13 cellular contexts compared by ENCODE assay signal in the genomic region with DNA sequence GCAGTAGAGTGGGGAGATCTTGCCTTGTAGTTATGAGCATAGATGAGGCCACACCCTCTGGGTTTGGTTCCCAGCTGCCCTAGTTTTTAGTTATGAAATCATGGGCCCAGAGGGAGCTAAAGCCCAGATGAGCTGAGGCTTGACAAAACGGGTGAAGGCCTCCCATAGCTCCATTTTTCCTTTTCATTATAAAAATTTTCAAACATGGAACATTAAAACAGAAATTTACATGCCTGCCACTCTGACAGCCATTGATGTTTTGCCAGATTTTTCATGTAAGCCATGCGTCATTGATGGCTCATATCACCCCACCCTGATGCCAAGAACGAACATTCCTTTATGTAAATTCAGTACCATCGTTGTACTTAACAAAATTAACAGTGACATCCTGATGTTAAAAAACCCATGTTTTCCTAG.
DNase-seq lines count a peak whose midpoint lies in the region; ATAC-seq and TF ChIP-seq lines count a peak whose summit lies in the region.
"Had no signal": no experiment of that assay in that cellular context is flagged by ENCODE, and none has a peak within 500 bp of the region (broad histone marks: within the 10 kb centered on the region; RNA-seq: fewer than 3 reads in every experiment).

No MANE protein-coding gene starts in this region.

- H3K4me3 ChIP-seq in astrocyte of the cerebellum (ENCODE audit: low read depth, low read length): no peak overlapping the region

- H3K27ac ChIP-seq in substantia nigra (ENCODE audit: low read depth, low read length, poor library complexity, severe bottlenecking): no peak overlapping the region
- H3K27ac ChIP-seq: HL-60, parathyroid adenoma had no signal

- H3K4me1 Mint-ChIP-seq in stimulated activated effector memory CD8-positive, alpha-beta T cell treated with anti-CD3 and anti-CD28 coated beads, Interleukin-12 subunit alpha, Interleukin-12 subunit beta, amount 100 ng/mL, for 72 hours: peaks cover 37% of the 10 kb centered on the region
- peaks cover 16 to 24% of the 10 kb centered on the region in 2 donors for H3K4me1 Mint-ChIP-seq in stimulated activated naive B cell treated with anti-CD40 and anti-IgM and Interleukin-4, amounts not matched to agents 10 μg/mL and 1 μg/mL and 100 μg/mL, for 72 hours

- no peaks in the 10 kb centered on the region for H3K9me3 Mint-ChIP-seq in stimulated activated effector memory CD8-positive, alpha-beta T cell treated with anti-CD3 and anti-CD28 coated beads, Interleukin-12 subunit alpha, Interleukin-12 subunit beta, amount 100 ng/mL, for 72 hours
- no peaks in the 10 kb centered on the region for H3K9me3 Mint-ChIP-seq in stimulated activated naive B cell treated with anti-CD40 and anti-IgM and Interleukin-4, amounts not matched to agents 10 μg/mL and 1 μg/mL and 100 μg/mL, for 72 hours

- ATAC-seq in Right ventricle myocardium superior (ENCODE audit: poor library complexity): peak; percentile 81
- ATAC-seq in stimulated activated effector memory CD8-positive, alpha-beta T cell treated with anti-CD3 and anti-CD28 coated beads, Interleukin-12 subunit alpha, Interleukin-12 subunit beta, amount 100 ng/mL, for 72 hours: no peak
- ATAC-seq in HG03135 (IDR thresholded peaks at IDR 0.05; ENCODE audit: unreplicated experiment): no peak
- ATAC-seq in GM18511 (IDR thresholded peaks at IDR 0.05; ENCODE audit: unreplicated experiment): no peak
- no peak for ATAC-seq in stimulated activated naive B cell treated with anti-CD40 and anti-IgM and Interleukin-4, amounts not matched to agents 10 μg/mL and 1 μg/mL and 100 μg/mL, for 72 hours (replicated peaks)

- in situ Hi-C loops in astrocyte of the cerebellum (cut with HindIII; ENCODE audit: low sequenced_read_pairs): no loop called here

- H3K4me3 Mint-ChIP-seq in stimulated activated effector memory CD8-positive, alpha-beta T cell treated with anti-CD3 and anti-CD28 coated beads, Interleukin-12 subunit alpha, Interleukin-12 subunit beta, amount 100 ng/mL, for 72 hours: no peak overlapping the region
- H3K4me3 Mint-ChIP-seq in stimulated activated naive B cell treated with anti-CD40 and anti-IgM and Interleukin-4, amounts not matched to agents 10 μg/mL and 1 μg/mL and 100 μg/mL, for 72 hours: no peak overlapping the region

- H3K27me3 Mint-ChIP-seq in stimulated activated naive B cell treated with anti-CD40 and anti-IgM and Interleukin-4, amounts not matched to agents 10 μg/mL and 1 μg/mL and 100 μg/mL, for 72 hours: no peaks in the 10 kb centered on the region

- H3K27ac Mint-ChIP-seq in stimulated activated effector memory CD8-positive, alpha-beta T cell treated with anti-CD3 and anti-CD28 coated beads, Interleukin-12 subunit alpha, Interleukin-12 subunit beta, amount 100 ng/mL, for 72 hours: peak overlapping the region; percentile 10
- H3K27ac Mint-ChIP-seq in stimulated activated naive B cell treated with anti-CD40 and anti-IgM and Interleukin-4, amounts not matched to agents 10 μg/mL and 1 μg/mL and 100 μg/mL, for 72 hours: no peak overlapping the region

- no peak for TF ChIP-seq CTCF in astrocyte of the cerebellum (IDR thresholded peaks at IDR 0.05; ENCODE audit: low read depth, low read length, missing control alignments)

- DNase-seq in HCEC 1CT (peak; percentile 92), astrocyte of the cerebellum (ENCODE audit: low read depth) (peak; percentile 66), Right ventricle myocardium superior (no peak), substantia nigra (lab: John Stamatoyannopoulos, UW) (no peak)
- no peak for DNase-seq in stimulated activated effector memory CD8-positive, alpha-beta T cell treated with anti-CD3 and anti-CD28 coated beads, Interleukin-12 subunit alpha, Interleukin-12 subunit beta, amount 100 ng/mL, for 72 hours (ENCODE audit: low spot score in 2 of 2)
- no peak for DNase-seq in stimulated activated naive B cell treated with anti-CD40 and anti-IgM and Interleukin-4, amounts not matched to agents 10 μg/mL and 1 μg/mL and 100 μg/mL, for 72 hours
- DNase-seq: activated CD8-positive, alpha-beta memory T cell treated with anti-CD3 and anti-CD28 coated beads for 24 hours; DMS153; H7 had no signal

- H3K36me3 Mint-ChIP-seq in stimulated activated effector memory CD8-positive, alpha-beta T cell treated with anti-CD3 and anti-CD28 coated beads, Interleukin-12 subunit alpha, Interleukin-12 subunit beta, amount 100 ng/mL, for 72 hours: peaks cover 97% of the 10 kb centered on the region
- H3K36me3 Mint-ChIP-seq in stimulated activated naive B cell treated with anti-CD40 and anti-IgM and Interleukin-4, amounts not matched to agents 10 μg/mL and 1 μg/mL and 100 μg/mL, for 72 hours: peaks cover 55 to 83% of the 10 kb centered on the region in 2 donors

- intact Hi-C loops in Right ventricle myocardium superior (cut with DNase I): no loop called here

Comparison
In these comparisons a context has a peak if more than half of its experiments do, and no peak if none do; other contexts are left out.
1. DNase-seq: peak in HCEC 1CT (single experiment) and astrocyte of the cerebellum (single experiment); none in Right ventricle myocardium superior (single experiment), stimulated activated effector memory CD8-positive, alpha-beta T cell treated with anti-CD3 and anti-CD28 coated beads, Interleukin-12 subunit alpha, Interleukin-12 subunit beta, amount 100 ng/mL, for 72 hours (0 of 2), stimulated activated naive B cell treated with anti-CD40 and anti-IgM and Interleukin-4, amounts not matched to agents 10 μg/mL and 1 μg/mL and 100 μg/mL, for 72 hours (single experiment) and substantia nigra (0 of 49).